ENCODE assay signal across 8 cellular contexts in genomic region chr12:69570545-69571399, GRCh38. TPM values are rescaled to one million over a fixed set of nuclear protein-coding genes. Genes with fewer than 3 reads are reported as not detected.
DNase-seq lines count a peak whose midpoint lies in the region; ATAC-seq, FAIRE-seq and TF ChIP-seq lines count a peak whose summit lies in the region.

No MANE protein-coding gene starts in this region.

- no peaks in the 10 kb centered on the region for H3K27me3 ChIP-seq in AG04450 (ENCODE audit: control insufficient read depth, insufficient read depth, low read length)
- no peaks in the 10 kb centered on the region for H3K27me3 ChIP-seq in thyroid gland

- TF ChIP-seq CTCF in AG04450 (IDR thresholded peaks at IDR 0.05; ENCODE audit: low read depth, low read length) = peak; percentile 82
- peak; percentile 94 for TF ChIP-seq CTCF in epithelial cell of proximal tubule (conservative IDR thresholded peaks at IDR 0.05; ENCODE audit: low read depth, low read length)
- TF ChIP-seq CTCF in natural killer cell (IDR thresholded peaks at IDR 0.05) = peak; percentile 81
- peak; percentile 32 to 86 (median 74) for TF ChIP-seq CTCF in thyroid gland (IDR thresholded peaks at IDR 0.05)

- H3K4me3 ChIP-seq in AG04450 (ENCODE audit: low read depth, low read length) (no peak overlapping the region), epithelial cell of proximal tubule (ENCODE audit: low read depth, low read length) (no peak overlapping the region), thyroid gland (replicated peaks in 1 of 3) (no peak overlapping the region)

- H3K4me1 ChIP-seq in thyroid gland = no peaks in the 10 kb centered on the region

- peaks cover 18% of the 10 kb centered on the region for H3K36me3 Mint-ChIP-seq in natural killer cell

- POLR2A ChIA-PET in AG04450 (lab: Yijun Ruan, JAX) = interaction anchor here (1.5 kb wide), 1 partner anchor 100 kb away, joined by 5 read pairs; the partner anchor contains the start of gene FRS2

- H3K4me3 Mint-ChIP-seq in natural killer cell = no peak overlapping the region

- DNase-seq in AG04450 (ENCODE audit: low read depth, low spot score) = no peak
- peak; percentile 23 for DNase-seq in GM18507 (ENCODE audit: extremely low spot score, insufficient read length, low read depth)
- peak; percentile 50 for DNase-seq in NCI-H526 treated with DMSO at 0.1 percent for 48 hours (lab: John Stamatoyannopoulos, UW)
- DNase-seq in activated CD8-positive, alpha-beta memory T cell treated with anti-CD3 and anti-CD28 coated beads for 4 hours (ENCODE audit: low read depth in 2 of 2) = peak; percentile 18 to 41
- DNase-seq in epithelial cell of proximal tubule (ENCODE audit: low read depth) = peak; percentile 51
- peak; percentile 22 for DNase-seq in natural killer cell
- peak; percentile 60 to 62 for DNase-seq in thyroid gland

- intact Hi-C loops in natural killer cell (cut with micrococcal nuclease) = loop anchor here (1.0 to 2.0 kb wide), 4 partner anchors 100 to 416 kb away; partner anchors contain the start of gene FRS2
- intact Hi-C loops in thyroid gland (cut with DNase I) = loop anchor here (2.0 to 5.0 kb wide), 2 partner anchors 100 to 153 kb away; partner anchors contain the start of gene FRS2

- TF ChIP-seq POLR2A in thyroid gland (IDR thresholded peaks at IDR 0.05) = no peak

- no peaks in the 10 kb centered on the region for H3K9me3 ChIP-seq in AG04450 (ENCODE audit: control insufficient read depth, insufficient read depth, low read length)
- H3K9me3 ChIP-seq in thyroid gland = no peaks in the 10 kb centered on the region

- H3K36me3 ChIP-seq in thyroid gland = peaks cover 14% of the 10 kb centered on the region in 2 donors

- peak; percentile 75 for FAIRE-seq in GM18507 (lab: Jason Lieb, UNC)

- no peaks in the 10 kb centered on the region for H3K9me3 Mint-ChIP-seq in natural killer cell

- CTCF ChIA-PET in AG04450 (lab: Charles Lee) = interaction anchor here (0.5 to 5.3 kb wide), 41 partner anchors 8 to 1162 kb away, joined by 3 to 90 read pairs (median 4); partner anchors contain the start of genes CCT2 and FRS2

- ATAC-seq in HG03139 (IDR thresholded peaks at IDR 0.05; ENCODE audit: unreplicated experiment) = peak; percentile 56
- ATAC-seq in natural killer cell = peak; percentile 73 to 95 (median 92)

- H3K27ac ChIP-seq in AG04450 (ENCODE audit: low read depth, low read length) (peak overlapping the region; percentile 58), thyroid gland (no peak overlapping the region)

- H3K4me1 Mint-ChIP-seq in natural killer cell = peaks cover 4 to 8% of the 10 kb centered on the region in 2 donors

- H3K27me3 Mint-ChIP-seq in natural killer cell (ENCODE audit: low read depth in 2 of 2) = no peaks in the 10 kb centered on the region

- peak overlapping the region; percentile 34 to 73 for H3K27ac Mint-ChIP-seq in natural killer cell

- 47 to 48% methylated on average over 6 of the region's 6 CpGs for WGBS in thyroid gland, 2 donors

RNA-seq across cellular contexts. Expression of gene CCT2, which starts 14.5 kb away (rescaled TPM):
- 256 and 284 TPM in 2 replicates for polyA plus RNA-seq in AG04450 (2011; rRNA removed)
- polyA minus RNA-seq in AG04450 (2011; rRNA and poly(A)+ RNA removed) = 173 and 196 TPM in 2 replicates
- total RNA-seq in epithelial cell of proximal tubule (279 and 426 TPM in 2 replicates), natural killer cell (100 to 1,000 TPM; 154 to 171 (median 171) TPM), thyroid gland (100 to 1,000 TPM in 3 of 4 donors, 10 to 100 TPM in 1; 90.9 to 174 (median 117) TPM)

RNA-seq across cellular contexts. Expression of gene LRRC10, which starts 39.9 kb away (rescaled TPM):
- polyA plus RNA-seq in AG04450 (2011; rRNA removed) = not detected in 2 replicates
- polyA minus RNA-seq in AG04450 (2011; rRNA and poly(A)+ RNA removed) = not detected in 2 replicates
- total RNA-seq in epithelial cell of proximal tubule = not detected in 2 replicates
- total RNA-seq in natural killer cell = not detected
- total RNA-seq in thyroid gland = not detected
